15 cellular contexts compared by ENCODE assay signal in genomic region chr14:74194875-74195274, GRCh38. TPM values are rescaled to one million over a fixed set of nuclear protein-coding genes. Genes with fewer than 3 reads are reported as not detected.
"Had no signal": no experiment of that assay in that cellular context is flagged by ENCODE, and none has a peak within 500 bp of the region (broad histone marks: within the 10 kb centered on the region; RNA-seq: fewer than 3 reads in every experiment).

No MANE protein-coding gene starts in this region.

RNA-seq across cellular contexts. Expression of gene VSX2, which starts 44.4 kb away (rescaled TPM):
- total RNA-seq: activated B cell treated with CpG ODN at 0.5 μM for 24 hours; activated CD4-positive, alpha-beta memory T cell treated with anti-CD3 and anti-CD28 coated beads for 36 hours; activated CD4-positive, alpha-beta memory T cell treated with anti-CD3 and anti-CD28 coated beads, Interleukin-2, amount 10 ng/mL, durations not matched to agents 7 days and 5 days; activated CD4-positive, alpha-beta T cell treated with anti-CD3 and anti-CD28 coated beads for 36 hours; activated CD4-positive, alpha-beta T cell treated with anti-CD3 and anti-CD28 coated beads, Interleukin-2, amount 10 ng/mL, durations not matched to agents 24 days and 14 days; activated CD4-positive, alpha-beta T cell treated with anti-CD3 and anti-CD28 coated beads, Interleukin-2, amount 10 ng/mL, durations not matched to agents 7 days and 5 days; activated CD8-positive, alpha-beta memory T cell treated with anti-CD3 and anti-CD28 coated beads for 36 hours; activated CD8-positive, alpha-beta memory T cell treated with anti-CD3 and anti-CD28 coated beads, Interleukin-2, amount 10 ng/mL, durations not matched to agents 7 days and 5 days; activated CD8-positive, alpha-beta T cell treated with anti-CD3 and anti-CD28 coated beads for 36 hours; activated CD8-positive, alpha-beta T cell treated with anti-CD3 and anti-CD28 coated beads, Interleukin-2, amount 10 ng/mL, durations not matched to agents 7 days and 5 days; T-cell; T-helper 1 cell treated with Interleukin-12 subunit alpha and Interleukin-12 subunit beta and Interleukin-4 antibody, amounts not matched to agents 30 ng/mL and 1 ng/mL, for 36 hours; T-helper 17 cell; T-helper 2 cell treated with Interferon-gamma antibody and Interleukin-4, amounts not matched to agents 100 ng/mL and 5 ng/mL, for 36 hours; WTC11 had no signal
